ENCODE assay signal across 19 cellular contexts in genomic region chr4:25163216-25163615, GRCh38.
"Had no signal": no experiment of that assay in that cellular context is flagged by ENCODE, and none has a peak within 500 bp of the region (broad histone marks: within the 10 kb centered on the region; RNA-seq: fewer than 3 reads in every experiment).

No MANE protein-coding gene starts in this region.

- H3K79me2 ChIP-seq: parathyroid adenoma had no signal

- H3K27me3 ChIP-seq: gastroesophageal sphincter, left lung, uterus had no signal

- H3K4me3 ChIP-seq: gastroesophageal sphincter, left lung, thoracic aorta, uterus had no signal

- FAIRE-seq: TTC549 had no signal

- H3K36me3 ChIP-seq: gastroesophageal sphincter, left lung, thoracic aorta, uterus had no signal

- H3K9me3 ChIP-seq: gastroesophageal sphincter, left lung, thoracic aorta, uterus had no signal

- H2AFZ ChIP-seq: parathyroid adenoma had no signal

- H3K27ac ChIP-seq: epithelial cell of prostate, gastroesophageal sphincter, left lung, parathyroid adenoma, thoracic aorta, uterus had no signal

- H3K27me3 Mint-ChIP-seq: activated B cell treated with CpG ODN at 0.5 μM for 24 hours; activated naive CD4-positive, alpha-beta T cell treated with anti-CD3 and anti-CD28 coated beads, Interleukin-2, amount 10 ng/mL, durations not matched to agents 7 days and 5 days; central memory CD8-positive, alpha-beta T cell; stimulated activated naive CD8-positive, alpha-beta T cell treated with anti-CD3 and anti-CD28 coated beads, Interleukin-15, Interleukin-2, amounts not matched to agents 100 ng/mL and 50 ng/mL, for 24 hours had no signal

- H3K9ac ChIP-seq: parathyroid adenoma had no signal

- H3K9me3 Mint-ChIP-seq: activated B cell treated with CpG ODN at 0.5 μM for 24 hours; activated naive CD4-positive, alpha-beta T cell treated with anti-CD3 and anti-CD28 coated beads, Interleukin-2, amount 10 ng/mL, durations not matched to agents 7 days and 5 days; activated T-helper 2 cell treated with anti-CD3 and anti-CD28 coated beads, Interferon-gamma antibody, Interleukin-2, Interleukin-4, amounts not matched to agents 10 μg/mL and 5 μg/mL and 100 μg/mL, durations not matched to agents 14 hours and 24 hours and 36 hours; central memory CD8-positive, alpha-beta T cell; nephron progenitor cell; stimulated activated naive CD8-positive, alpha-beta T cell treated with anti-CD3 and anti-CD28 coated beads, Interleukin-15, Interleukin-2, amounts not matched to agents 100 ng/mL and 50 ng/mL, for 24 hours had no signal

- DNase-seq: activated B cell treated with CpG ODN at 0.5 μM for 24 hours; activated CD4-positive, alpha-beta T cell treated with anti-CD3 and anti-CD28 coated beads, Interleukin-2, amount 50 U/mL, for 1 hour; activated naive CD4-positive, alpha-beta T cell treated with anti-CD3 and anti-CD28 coated beads, Interleukin-2, amount 10 ng/mL, durations not matched to agents 7 days and 5 days; activated T-cell treated with anti-CD3 and anti-CD28 coated beads for 4 hours; cortex of kidney; effector memory CD4-positive, alpha-beta T cell; islet precursor cell; left lung; nephron progenitor cell; stimulated activated CD4-positive, alpha-beta T cell treated with anti-CD3 and anti-CD28 coated beads, Interleukin-4, amount 100 ng/mL, for 1 hour; uterus had no signal

- H3K4me1 ChIP-seq: parathyroid adenoma, uterus had no signal

- H3K27ac Mint-ChIP-seq: activated B cell treated with CpG ODN at 0.5 μM for 24 hours; activated naive CD4-positive, alpha-beta T cell treated with anti-CD3 and anti-CD28 coated beads, Interleukin-2, amount 10 ng/mL, durations not matched to agents 7 days and 5 days; activated T-helper 2 cell treated with anti-CD3 and anti-CD28 coated beads, Interferon-gamma antibody, Interleukin-2, Interleukin-4, amounts not matched to agents 10 μg/mL and 5 μg/mL and 100 μg/mL, durations not matched to agents 14 hours and 24 hours and 36 hours; nephron progenitor cell; stimulated activated naive CD8-positive, alpha-beta T cell treated with anti-CD3 and anti-CD28 coated beads, Interleukin-15, Interleukin-2, amounts not matched to agents 100 ng/mL and 50 ng/mL, for 24 hours had no signal

- H3K4me3 Mint-ChIP-seq: activated B cell treated with CpG ODN at 0.5 μM for 24 hours; activated naive CD4-positive, alpha-beta T cell treated with anti-CD3 and anti-CD28 coated beads, Interleukin-2, amount 10 ng/mL, durations not matched to agents 7 days and 5 days; central memory CD8-positive, alpha-beta T cell; nephron progenitor cell; stimulated activated naive CD8-positive, alpha-beta T cell treated with anti-CD3 and anti-CD28 coated beads, Interleukin-15, Interleukin-2, amounts not matched to agents 100 ng/mL and 50 ng/mL, for 24 hours had no signal

- ATAC-seq: gastroesophageal sphincter, left lung had no signal
